In genomic region chr4:39004818-39005217, GRCh38 we compare ENCODE assay signal across 22 cellular contexts. TPM values are rescaled to one million over a fixed set of nuclear protein-coding genes. Genes with fewer than 3 reads are reported as not detected.
"Had no signal": no experiment of that assay in that cellular context is flagged by ENCODE, and none has a peak within 500 bp of the region (broad histone marks: within the 10 kb centered on the region; RNA-seq: fewer than 3 reads in every experiment).

No MANE protein-coding gene starts in this region.

- ATAC-seq: gastroesophageal sphincter; left lung; lower lobe of right lung; naive thymus-derived CD4-positive, alpha-beta T cell; sciatic nerve; stimulated activated naive B cell treated with anti-CD40 and anti-IgM and Interleukin-4, amounts not matched to agents 10 μg/mL and 1 μg/mL and 100 μg/mL, for 72 hours; stimulated activated naive CD8-positive, alpha-beta T cell treated with anti-CD3 and anti-CD28 coated beads, Interleukin-15, amount 100 ng/mL, for 72 hours; upper lobe of right lung had no signal

- H3K4me1 Mint-ChIP-seq: nephron progenitor cell had no signal

- H3K27me3 Mint-ChIP-seq: naive thymus-derived CD4-positive, alpha-beta T cell; stimulated activated naive B cell treated with anti-CD40 and anti-IgM and Interleukin-4, amounts not matched to agents 10 μg/mL and 1 μg/mL and 100 μg/mL, for 72 hours; stimulated activated naive CD8-positive, alpha-beta T cell treated with anti-CD3 and anti-CD28 coated beads, Interleukin-15, amount 100 ng/mL, for 72 hours had no signal

- DNase-seq: cortex of kidney; dorsolateral prefrontal cortex; effector CD8-positive, alpha-beta T cell; foreskin fibroblast; glutamatergic neuron; immature natural killer cell; left lung; lower lobe of right lung; mesenchymal stem cell; naive thymus-derived CD4-positive, alpha-beta T cell; nephron progenitor cell; spleen; stimulated activated CD4-positive, alpha-beta T cell treated with anti-CD3 and anti-CD28 coated beads, Interleukin-15, amount 100 ng/mL, for 24 hours; stimulated activated CD4-positive, alpha-beta T cell treated with anti-CD3 and anti-CD28 coated beads, Interleukin-1b, Interleukin-23, amount 100 ng/mL, for 48 hours; stimulated activated CD4-positive, alpha-beta T cell treated with anti-CD3 and anti-CD28 coated beads, Interleukin-4, amount 100 ng/mL, for 24 hours; stimulated activated naive B cell treated with anti-CD40 and anti-IgM and Interleukin-4, amounts not matched to agents 10 μg/mL and 1 μg/mL and 100 μg/mL, for 72 hours; stimulated activated naive CD8-positive, alpha-beta T cell treated with anti-CD3 and anti-CD28 coated beads, Interleukin-15, amount 100 ng/mL, for 72 hours; testis; upper lobe of right lung had no signal

- H3K4me3 Mint-ChIP-seq: immature natural killer cell; naive thymus-derived CD4-positive, alpha-beta T cell; nephron progenitor cell; stimulated activated naive B cell treated with anti-CD40 and anti-IgM and Interleukin-4, amounts not matched to agents 10 μg/mL and 1 μg/mL and 100 μg/mL, for 72 hours; stimulated activated naive CD8-positive, alpha-beta T cell treated with anti-CD3 and anti-CD28 coated beads, Interleukin-15, amount 100 ng/mL, for 72 hours had no signal

- H3K27ac Mint-ChIP-seq: naive thymus-derived CD4-positive, alpha-beta T cell; nephron progenitor cell; stimulated activated naive B cell treated with anti-CD40 and anti-IgM and Interleukin-4, amounts not matched to agents 10 μg/mL and 1 μg/mL and 100 μg/mL, for 72 hours; stimulated activated naive CD8-positive, alpha-beta T cell treated with anti-CD3 and anti-CD28 coated beads, Interleukin-15, amount 100 ng/mL, for 72 hours had no signal

RNA-seq across cellular contexts. Expression of gene TMEM156, which starts 27.4 kb away (rescaled TPM):
- total RNA-seq: gastroesophageal sphincter, testis, vagina had no signal
